In the genomic region with DNA sequence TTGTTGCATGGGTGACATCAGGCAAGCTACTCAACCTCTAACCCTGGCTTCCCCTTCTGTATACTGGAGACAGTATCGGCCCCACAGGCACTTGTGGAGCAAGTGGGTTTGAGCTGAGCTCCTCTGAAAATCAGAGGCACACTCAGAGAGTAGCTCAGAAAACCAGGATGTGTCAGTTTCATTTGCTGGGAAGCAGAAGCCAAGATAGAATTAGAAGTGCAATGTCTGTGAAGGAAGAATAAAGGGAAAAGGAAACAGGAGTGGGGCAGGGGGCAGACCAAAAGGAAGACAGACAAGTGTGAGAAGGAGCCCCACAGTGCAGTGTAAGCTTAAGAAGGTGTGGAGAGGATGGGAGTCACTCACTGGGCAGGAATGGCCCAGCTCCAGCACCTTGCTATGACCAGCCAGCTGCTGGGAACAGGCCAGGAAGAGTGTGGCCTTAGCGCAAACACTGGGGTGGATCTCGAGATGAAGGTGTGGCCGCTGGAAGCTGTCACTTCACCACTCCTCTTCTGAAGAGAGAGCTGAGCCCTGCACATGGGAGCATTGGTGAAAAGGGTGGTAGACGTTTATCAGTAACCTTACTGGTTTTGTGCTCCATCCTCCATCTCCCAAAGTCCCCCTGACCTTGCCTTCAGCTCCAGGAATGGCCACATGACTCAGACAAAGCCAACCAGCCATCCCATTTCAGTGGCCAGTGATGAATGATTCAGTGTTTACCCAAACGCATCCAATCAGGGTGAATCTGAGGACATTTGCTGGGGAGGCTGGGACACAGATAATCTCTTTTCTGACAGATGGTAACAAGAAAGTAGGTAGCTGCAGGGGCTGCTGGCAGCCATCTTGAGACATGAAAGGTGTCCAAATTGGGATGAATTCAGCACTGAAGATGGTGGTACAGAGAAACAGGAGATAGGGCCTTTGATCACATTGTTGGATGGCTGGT, we compare ENCODE assay signal across 1 cellular context.
TF ChIP-seq lines count a peak whose summit lies in the region.

No MANE protein-coding gene starts in this region.

TF ChIP-seq in K562, 482 proteins besides CTCF, POLR2A, EP300 and RAD21 (continued from another document and continues in another):
- TF ChIP-seq ZNF707 (CRISPR knock-in tag; conservative IDR thresholded peaks at IDR 0.05) (no peak), ZNF354B (CRISPR knock-in tag; IDR thresholded peaks at IDR 0.05) (no peak), ZNF347 (CRISPR knock-in tag; IDR thresholded peaks at IDR 0.05; ENCODE audit: low read depth) (no peak), ZNF77 (CRISPR knock-in tag; IDR thresholded peaks at IDR 0.05) (no peak), EGR1 (conservative IDR thresholded peaks at IDR 0.05) (no peak), NCOA2 (IDR thresholded peaks at IDR 0.05; ENCODE audit: partially characterized antibody in 2 of 2) (no peak), SNIP1 (IDR thresholded peaks at IDR 0.05; ENCODE audit: low read depth) (no peak), ILK (tag; IDR thresholded peaks at IDR 0.05; ENCODE audit: borderline replicate concordance, low read depth) (no peak), MAFF (IDR thresholded peaks at IDR 0.05; ENCODE audit: low read length) (no peak; the same call in 1 of the 2 replicates), ZNF561 (CRISPR knock-in tag; conservative IDR thresholded peaks at IDR 0.05) (no peak), NFRKB (IDR thresholded peaks at IDR 0.05; ENCODE audit: low read depth) (no peak), FOXJ2 (tag; IDR thresholded peaks at IDR 0.05) (peak; percentile 49; the same call in 1 of the 2 replicates), ZFPM2 (CRISPR knock-in tag; IDR thresholded peaks at IDR 0.05) (no peak), PHF21A (IDR thresholded peaks at IDR 0.05; ENCODE audit: borderline replicate concordance, low read depth) (no peak), ID3 (CRISPR knock-in tag; IDR thresholded peaks at IDR 0.05) (no peak), ID3 (tag; IDR thresholded peaks at IDR 0.05) (0 out of 2 replicates have a peak, but pooled peaks have one; percentile 16), BRD9 (IDR thresholded peaks at IDR 0.05; ENCODE audit: low read depth, partially characterized antibody) (no peak), ETV6 (IDR thresholded peaks at IDR 0.05; ENCODE audit: borderline replicate concordance in 1 of 2, low read depth in 2 of 2, low read length in 1 of 2) (no peak), ETV6 (CRISPR knock-in tag; IDR thresholded peaks at IDR 0.05; ENCODE audit: borderline replicate concordance) (no peak), BCLAF1 (IDR thresholded peaks at IDR 0.05; ENCODE audit: borderline replicate concordance in 1 of 2, control insufficient read depth in 1 of 2, low read depth in 2 of 2, low read length in 1 of 2) (no peak), MGA (IDR thresholded peaks at IDR 0.05) (peak; percentile 19; the same call in 1 of the 2 replicates), ZNF12 (CRISPR knock-in tag; IDR thresholded peaks at IDR 0.05) (no peak), KLF1 (tag; IDR thresholded peaks at IDR 0.05) (no peak), LEF1 (IDR thresholded peaks at IDR 0.05) (0 out of 2 replicates have a peak, but pooled peaks have one; percentile 35), ZSCAN29 (IDR thresholded peaks at IDR 0.05) (no peak), NEUROD1 (IDR thresholded peaks at IDR 0.05; ENCODE audit: borderline replicate concordance, low read depth, low read length, partially characterized antibody) (no peak), HMGXB4 (CRISPR knock-in tag; IDR thresholded peaks at IDR 0.05) (no peak), OTX1 (CRISPR knock-in tag; IDR thresholded peaks at IDR 0.05) (no peak), SIX5 (IDR thresholded peaks at IDR 0.05; ENCODE audit: borderline replicate concordance in 1 of 2, insufficient read depth in 1 of 2, low read depth in 1 of 2, low read length in 2 of 2) (no peak), ZNF431 (CRISPR knock-in tag; IDR thresholded peaks at IDR 0.05) (no peak), ZNF274 (IDR thresholded peaks at IDR 0.05; ENCODE audit: borderline replicate concordance, low read depth, low read length) (no peak), ZNF316 (IDR thresholded peaks at IDR 0.05) (no peak; the same call in 1 of the 2 replicates), POLR3A (IDR thresholded peaks at IDR 0.05; ENCODE audit: borderline replicate concordance, extremely low read depth, insufficient read depth, insufficient read length) (no peak), SAP30 (IDR thresholded peaks at IDR 0.05; ENCODE audit: borderline replicate concordance, insufficient read depth, low read depth, low read length, poor library complexity, severe bottlenecking) (no peak), PURB (CRISPR knock-in tag; IDR thresholded peaks at IDR 0.05; ENCODE audit: low read depth) (no peak), UBTF (IDR thresholded peaks at IDR 0.05; ENCODE audit: borderline replicate concordance in 1 of 2, low read depth in 2 of 2, low read length in 2 of 2) (no peak), IFI16 (CRISPR knock-in tag; IDR thresholded peaks at IDR 0.05) (no peak), PTTG1 (tag; IDR thresholded peaks at IDR 0.05; ENCODE audit: low read depth) (no peak)
- TF ChIP-seq, protein P1, sequence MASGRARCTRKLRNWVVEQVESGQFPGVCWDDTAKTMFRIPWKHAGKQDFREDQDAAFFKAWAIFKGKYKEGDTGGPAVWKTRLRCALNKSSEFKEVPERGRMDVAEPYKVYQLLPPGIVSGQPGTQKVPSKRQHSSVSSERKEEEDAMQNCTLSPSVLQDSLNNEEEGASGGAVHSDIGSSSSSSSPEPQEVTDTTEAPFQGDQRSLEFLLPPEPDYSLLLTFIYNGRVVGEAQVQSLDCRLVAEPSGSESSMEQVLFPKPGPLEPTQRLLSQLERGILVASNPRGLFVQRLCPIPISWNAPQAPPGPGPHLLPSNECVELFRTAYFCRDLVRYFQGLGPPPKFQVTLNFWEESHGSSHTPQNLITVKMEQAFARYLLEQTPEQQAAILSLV (tag; IDR thresholded peaks at IDR 0.05), result no peak
